ENCODE assay signal across 2 cellular contexts in the genomic region with DNA sequence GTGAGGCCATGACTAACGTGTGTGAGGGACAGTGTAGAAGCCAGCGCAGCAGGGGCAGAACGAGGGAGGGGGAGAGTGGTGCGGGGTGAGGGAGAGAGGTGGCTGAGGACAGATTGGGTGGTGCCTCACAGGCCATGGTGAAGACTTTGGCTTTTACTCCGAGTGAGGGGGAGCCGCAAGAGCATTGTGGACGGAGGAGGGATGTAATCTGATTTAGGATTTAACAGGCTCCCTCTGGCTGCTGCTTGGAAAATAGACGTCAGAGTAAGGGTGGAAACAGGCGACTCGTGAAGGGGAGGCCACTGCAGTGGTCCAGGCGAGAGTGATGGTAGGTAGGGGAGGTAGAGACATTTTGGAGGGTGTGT.
A peak's percentile ranks its signal among the peaks of the same experiment; 100 is the strongest.
TF ChIP-seq lines count a peak whose summit lies in the region.

No MANE protein-coding gene starts in this region.

TF ChIP-seq in HEK293, 187 proteins besides CTCF, POLR2A, EP300 and RAD21 (continues in another document):
- no peak for TF ChIP-seq ZNF514 (tag by site-specific recombination; IDR thresholded peaks at IDR 0.05)
- TF ChIP-seq ZBTB17 (tag by site-specific recombination; IDR thresholded peaks at IDR 0.05), result peak; percentile 75; the same call in 1 of the 2 replicates
- no peak for TF ChIP-seq ZNF768 (tag by site-specific recombination; IDR thresholded peaks at IDR 0.05)
- no peak for TF ChIP-seq SCRT2 (tag by site-specific recombination; IDR thresholded peaks at IDR 0.05)
- TF ChIP-seq ZNF600 (tag by site-specific recombination; IDR thresholded peaks at IDR 0.05), result peak; percentile 96
- TF ChIP-seq, protein P1, sequence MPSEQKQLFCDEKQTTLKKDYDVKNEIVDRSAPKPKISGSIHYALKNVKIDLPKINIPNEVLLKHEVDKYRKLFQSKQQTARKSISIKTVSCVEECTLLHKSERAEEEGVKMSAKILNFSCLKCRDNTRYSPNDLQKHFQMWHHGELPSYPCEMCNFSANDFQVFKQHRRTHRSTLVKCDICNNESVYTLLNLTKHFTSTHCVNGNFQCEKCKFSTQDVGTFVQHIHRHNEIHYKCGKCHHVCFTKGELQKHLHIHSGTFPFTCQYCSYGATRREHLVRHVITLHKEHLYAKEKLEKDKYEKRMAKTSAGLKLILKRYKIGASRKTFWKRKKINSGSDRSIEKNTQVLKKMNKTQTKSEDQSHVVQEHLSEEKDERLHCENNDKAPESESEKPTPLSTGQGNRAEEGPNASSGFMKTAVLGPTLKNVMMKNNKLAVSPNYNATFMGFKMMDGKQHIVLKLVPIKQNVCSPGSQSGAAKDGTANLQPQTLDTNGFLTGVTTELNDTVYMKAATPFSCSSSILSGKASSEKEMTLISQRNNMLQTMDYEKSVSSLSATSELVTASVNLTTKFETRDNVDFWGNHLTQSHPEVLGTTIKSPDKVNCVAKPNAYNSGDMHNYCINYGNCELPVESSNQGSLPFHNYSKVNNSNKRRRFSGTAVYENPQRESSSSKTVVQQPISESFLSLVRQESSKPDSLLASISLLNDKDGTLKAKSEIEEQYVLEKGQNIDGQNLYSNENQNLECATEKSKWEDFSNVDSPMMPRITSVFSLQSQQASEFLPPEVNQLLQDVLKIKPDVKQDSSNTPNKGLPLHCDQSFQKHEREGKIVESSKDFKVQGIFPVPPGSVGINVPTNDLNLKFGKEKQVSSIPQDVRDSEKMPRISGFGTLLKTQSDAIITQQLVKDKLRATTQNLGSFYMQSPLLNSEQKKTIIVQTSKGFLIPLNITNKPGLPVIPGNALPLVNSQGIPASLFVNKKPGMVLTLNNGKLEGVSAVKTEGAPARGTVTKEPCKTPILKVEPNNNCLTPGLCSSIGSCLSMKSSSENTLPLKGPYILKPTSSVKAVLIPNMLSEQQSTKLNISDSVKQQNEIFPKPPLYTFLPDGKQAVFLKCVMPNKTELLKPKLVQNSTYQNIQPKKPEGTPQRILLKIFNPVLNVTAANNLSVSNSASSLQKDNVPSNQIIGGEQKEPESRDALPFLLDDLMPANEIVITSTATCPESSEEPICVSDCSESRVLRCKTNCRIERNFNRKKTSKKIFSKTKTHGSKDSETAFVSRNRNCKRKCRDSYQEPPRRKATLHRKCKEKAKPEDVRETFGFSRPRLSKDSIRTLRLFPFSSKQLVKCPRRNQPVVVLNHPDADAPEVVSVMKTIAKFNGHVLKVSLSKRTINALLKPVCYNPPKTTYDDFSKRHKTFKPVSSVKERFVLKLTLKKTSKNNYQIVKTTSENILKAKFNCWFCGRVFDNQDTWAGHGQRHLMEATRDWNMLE (tag by site-specific recombination; conservative IDR thresholded peaks at IDR 0.05; ENCODE audit: low read depth), result no peak
- TF ChIP-seq ZNF10 (tag by site-specific recombination; IDR thresholded peaks at IDR 0.05), result peak; percentile 97
- TF ChIP-seq ZFHX2 (tag by site-specific recombination; conservative IDR thresholded peaks at IDR 0.05), result 0 out of 2 replicates have a peak, but pooled peaks have one; percentile 23
- peak; percentile 50; the same call in 1 of the 2 replicates for TF ChIP-seq ZBTB48 (tag by site-specific recombination; IDR thresholded peaks at IDR 0.05)
- TF ChIP-seq, protein P2, sequence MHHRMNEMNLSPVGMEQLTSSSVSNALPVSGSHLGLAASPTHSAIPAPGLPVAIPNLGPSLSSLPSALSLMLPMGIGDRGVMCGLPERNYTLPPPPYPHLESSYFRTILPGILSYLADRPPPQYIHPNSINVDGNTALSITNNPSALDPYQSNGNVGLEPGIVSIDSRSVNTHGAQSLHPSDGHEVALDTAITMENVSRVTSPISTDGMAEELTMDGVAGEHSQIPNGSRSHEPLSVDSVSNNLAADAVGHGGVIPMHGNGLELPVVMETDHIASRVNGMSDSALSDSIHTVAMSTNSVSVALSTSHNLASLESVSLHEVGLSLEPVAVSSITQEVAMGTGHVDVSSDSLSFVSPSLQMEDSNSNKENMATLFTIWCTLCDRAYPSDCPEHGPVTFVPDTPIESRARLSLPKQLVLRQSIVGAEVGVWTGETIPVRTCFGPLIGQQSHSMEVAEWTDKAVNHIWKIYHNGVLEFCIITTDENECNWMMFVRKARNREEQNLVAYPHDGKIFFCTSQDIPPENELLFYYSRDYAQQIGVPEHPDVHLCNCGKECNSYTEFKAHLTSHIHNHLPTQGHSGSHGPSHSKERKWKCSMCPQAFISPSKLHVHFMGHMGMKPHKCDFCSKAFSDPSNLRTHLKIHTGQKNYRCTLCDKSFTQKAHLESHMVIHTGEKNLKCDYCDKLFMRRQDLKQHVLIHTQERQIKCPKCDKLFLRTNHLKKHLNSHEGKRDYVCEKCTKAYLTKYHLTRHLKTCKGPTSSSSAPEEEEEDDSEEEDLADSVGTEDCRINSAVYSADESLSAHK (tag by site-specific recombination; IDR thresholded peaks at IDR 0.05), result no peak
- TF ChIP-seq, protein P3, sequence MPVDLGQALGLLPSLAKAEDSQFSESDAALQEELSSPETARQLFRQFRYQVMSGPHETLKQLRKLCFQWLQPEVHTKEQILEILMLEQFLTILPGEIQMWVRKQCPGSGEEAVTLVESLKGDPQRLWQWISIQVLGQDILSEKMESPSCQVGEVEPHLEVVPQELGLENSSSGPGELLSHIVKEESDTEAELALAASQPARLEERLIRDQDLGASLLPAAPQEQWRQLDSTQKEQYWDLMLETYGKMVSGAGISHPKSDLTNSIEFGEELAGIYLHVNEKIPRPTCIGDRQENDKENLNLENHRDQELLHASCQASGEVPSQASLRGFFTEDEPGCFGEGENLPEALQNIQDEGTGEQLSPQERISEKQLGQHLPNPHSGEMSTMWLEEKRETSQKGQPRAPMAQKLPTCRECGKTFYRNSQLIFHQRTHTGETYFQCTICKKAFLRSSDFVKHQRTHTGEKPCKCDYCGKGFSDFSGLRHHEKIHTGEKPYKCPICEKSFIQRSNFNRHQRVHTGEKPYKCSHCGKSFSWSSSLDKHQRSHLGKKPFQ (tag by site-specific recombination; IDR thresholded peaks at IDR 0.05), result no peak; the same call in 1 of the 2 replicates
- TF ChIP-seq ZXDB (tag by site-specific recombination; IDR thresholded peaks at IDR 0.05), result peak; percentile 42; the same call in 1 of the 2 replicates
- TF ChIP-seq ZNF558 (tag by site-specific recombination; IDR thresholded peaks at IDR 0.05), result no peak
- TF ChIP-seq IKZF3 (tag by site-specific recombination; IDR thresholded peaks at IDR 0.05), result 0 out of 2 replicates have a peak, but pooled peaks have one; percentile 20
- 0 out of 2 replicates have a peak, but pooled peaks have one; percentile 7 for TF ChIP-seq ZNF248 (tag by site-specific recombination; IDR thresholded peaks at IDR 0.05)
- TF ChIP-seq KLF1 (tag by site-specific recombination; IDR thresholded peaks at IDR 0.05), result 0 out of 2 replicates have a peak, but pooled peaks have one; percentile 10
- no peak for TF ChIP-seq HOXC10 (CRISPR knock-in tag; IDR thresholded peaks at IDR 0.05)
- 0 out of 2 replicates have a peak, but pooled peaks have one; percentile 6 for TF ChIP-seq GLIS1 (tag by site-specific recombination; IDR thresholded peaks at IDR 0.05)

TF ChIP-seq in HepG2, 621 proteins besides CTCF, POLR2A, EP300 and RAD21:
- TF ChIP-seq, protein P4, sequence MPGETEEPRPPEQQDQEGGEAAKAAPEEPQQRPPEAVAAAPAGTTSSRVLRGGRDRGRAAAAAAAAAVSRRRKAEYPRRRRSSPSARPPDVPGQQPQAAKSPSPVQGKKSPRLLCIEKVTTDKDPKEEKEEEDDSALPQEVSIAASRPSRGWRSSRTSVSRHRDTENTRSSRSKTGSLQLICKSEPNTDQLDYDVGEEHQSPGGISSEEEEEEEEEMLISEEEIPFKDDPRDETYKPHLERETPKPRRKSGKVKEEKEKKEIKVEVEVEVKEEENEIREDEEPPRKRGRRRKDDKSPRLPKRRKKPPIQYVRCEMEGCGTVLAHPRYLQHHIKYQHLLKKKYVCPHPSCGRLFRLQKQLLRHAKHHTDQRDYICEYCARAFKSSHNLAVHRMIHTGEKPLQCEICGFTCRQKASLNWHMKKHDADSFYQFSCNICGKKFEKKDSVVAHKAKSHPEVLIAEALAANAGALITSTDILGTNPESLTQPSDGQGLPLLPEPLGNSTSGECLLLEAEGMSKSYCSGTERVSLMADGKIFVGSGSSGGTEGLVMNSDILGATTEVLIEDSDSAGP (CRISPR knock-in tag; IDR thresholded peaks at IDR 0.05; ENCODE audit: borderline replicate concordance), result no peak
- TF ChIP-seq NFKB2 (CRISPR knock-in tag; IDR thresholded peaks at IDR 0.05; ENCODE audit: borderline replicate concordance), result no peak
- peak; percentile 40 for TF ChIP-seq STAG1 (CRISPR knock-in tag; IDR thresholded peaks at IDR 0.05)
TF ChIP-seq in HepG2: peak in this region for 1.
